Comparison of ENCODE assay signal across 9 cellular contexts in genomic region chr4:91064157-91064853, GRCh38.
DNase-seq lines count a peak whose midpoint lies in the region; ATAC-seq, FAIRE-seq and TF ChIP-seq lines count a peak whose summit lies in the region.
"Had no signal": no experiment of that assay in that cellular context is flagged by ENCODE, and none has a peak within 500 bp of the region (broad histone marks: within the 10 kb centered on the region; RNA-seq: fewer than 3 reads in every experiment).

No MANE protein-coding gene starts in this region.

- no peak for FAIRE-seq in frontal cortex (lab: Jason Lieb, UNC)

- WGBS in adrenal gland, 4 donors: 34 to 50% (median 43%) methylated on average over 2 of the region's 2 CpGs
- WGBS in sigmoid colon, 2 donors: 35 to 46% methylated on average over 2 of the region's 2 CpGs

- H3K36me3 ChIP-seq in adrenal gland (replicated peaks in 1 of 2) (no peaks in the 10 kb centered on the region), sigmoid colon (no peaks in the 10 kb centered on the region)

- H3K4me1 ChIP-seq in adrenal gland (replicated peaks in 1 of 2) (peaks cover 9% of the 10 kb centered on the region in 2 donors), sigmoid colon (peaks cover 0 to 8% (median 3%) of the 10 kb centered on the region in 4 donors)

- H3K27me3 ChIP-seq in adrenal gland: no peaks in the 10 kb centered on the region
- H3K27me3 ChIP-seq in sigmoid colon: no peaks in the 10 kb centered on the region

- no peak for ATAC-seq in T-cell (replicated peaks in 1 of 4)

- peak overlapping the region; percentile 88 for H3K27ac Mint-ChIP-seq in mesothelial cell of epicardium
- no peak overlapping the region for H3K27ac Mint-ChIP-seq in T-cell
- H3K27ac Mint-ChIP-seq: activated CD4-positive, alpha-beta memory T cell treated with anti-CD3 and anti-CD28 coated beads for 36 hours had no signal

- POLR2A ChIA-PET in T-cell (lab: Charles Lee): no interaction called here

- no peak for TF ChIP-seq POLR2A in adrenal gland (IDR thresholded peaks at IDR 0.05)
- no peak for TF ChIP-seq POLR2A in sigmoid colon (IDR thresholded peaks at IDR 0.05)

- peak; percentile 98 for DNase-seq in DMS79 treated with DMSO at 0.1 percent for 48 hours (lab: John Stamatoyannopoulos, UW)
- peak; percentile 16 for DNase-seq in NCI-H2029 treated with DMSO at 0.1 percent for 48 hours (lab: John Stamatoyannopoulos, UW)
- peak; percentile 16 to 71 (median 26) for DNase-seq in adrenal gland
- DNase-seq in mesothelial cell of epicardium (ENCODE audit: low spot score in 2 of 2, unreplicated experiment in 2 of 2): peak; percentile 66 to 71
- no peak for DNase-seq in sigmoid colon
- DNase-seq in stimulated activated CD4-positive, alpha-beta T cell treated with anti-CD3 and anti-CD28 coated beads, Interleukin-4, amount 100 ng/mL, for 24 hours: no peak
- no peak for DNase-seq in frontal cortex (ENCODE audit: low spot score in 2 of 2)
- DNase-seq in T-cell: no peak
- DNase-seq: activated CD4-positive, alpha-beta memory T cell treated with anti-CD3 and anti-CD28 coated beads for 36 hours had no signal

- CTCF ChIA-PET in T-cell (lab: Charles Lee): no interaction called here

- H3K27ac ChIP-seq in adrenal gland (no peak overlapping the region), sigmoid colon (no peak overlapping the region)

- TF ChIP-seq EP300 in sigmoid colon (IDR thresholded peaks at IDR 0.05): no peak

- H3K27me3 Mint-ChIP-seq in mesothelial cell of epicardium (ENCODE audit: low read depth) (no peaks in the 10 kb centered on the region), T-cell (no peaks in the 10 kb centered on the region)
- H3K27me3 Mint-ChIP-seq: activated CD4-positive, alpha-beta memory T cell treated with anti-CD3 and anti-CD28 coated beads for 36 hours had no signal

- no peaks in the 10 kb centered on the region for H3K9me3 Mint-ChIP-seq in mesothelial cell of epicardium
- H3K9me3 Mint-ChIP-seq in T-cell: peaks cover 0 to 8% (median 0%) of the 10 kb centered on the region in 3 donors
- H3K9me3 Mint-ChIP-seq: activated CD4-positive, alpha-beta memory T cell treated with anti-CD3 and anti-CD28 coated beads for 36 hours had no signal

- H3K4me1 Mint-ChIP-seq in mesothelial cell of epicardium (peaks cover 56% of the 10 kb centered on the region), T-cell (no peaks in the 10 kb centered on the region)

- intact Hi-C loops in adrenal gland (cut with DNase I) (no loop called here), sigmoid colon (cut with DNase I) (no loop called here)

- no peaks in the 10 kb centered on the region for H3K36me3 Mint-ChIP-seq in mesothelial cell of epicardium
- H3K36me3 Mint-ChIP-seq in T-cell: no peaks in the 10 kb centered on the region
- H3K36me3 Mint-ChIP-seq: activated CD4-positive, alpha-beta memory T cell treated with anti-CD3 and anti-CD28 coated beads for 36 hours had no signal

- no peak for TF ChIP-seq CTCF in adrenal gland (IDR thresholded peaks at IDR 0.05)
- TF ChIP-seq CTCF in mesothelial cell of epicardium (IDR thresholded peaks at IDR 0.05; ENCODE audit: unreplicated experiment): no peak
- no peak for TF ChIP-seq CTCF in sigmoid colon (IDR thresholded peaks at IDR 0.05)

- H3K4me3 ChIP-seq in adrenal gland (no peak overlapping the region), sigmoid colon (no peak overlapping the region)

- H3K9me3 ChIP-seq in adrenal gland (replicated peaks in 1 of 3) (no peaks in the 10 kb centered on the region), sigmoid colon (no peaks in the 10 kb centered on the region)

- H3K4me3 Mint-ChIP-seq in mesothelial cell of epicardium: peak overlapping the region; percentile 13
- no peak overlapping the region for H3K4me3 Mint-ChIP-seq in T-cell
- H3K4me3 Mint-ChIP-seq: activated CD4-positive, alpha-beta memory T cell treated with anti-CD3 and anti-CD28 coated beads for 36 hours had no signal

Comparison
In these comparisons a context has a peak if more than half of its experiments do, and no peak if none do; other contexts are left out.
1. DNase-seq: peak in DMS79 treated with DMSO at 0.1 percent for 48 hours (single experiment), NCI-H2029 treated with DMSO at 0.1 percent for 48 hours (single experiment), adrenal gland (7 of 7) and mesothelial cell of epicardium (2 of 2); none in sigmoid colon (single experiment), stimulated activated CD4-positive, alpha-beta T cell treated with anti-CD3 and anti-CD28 coated beads, Interleukin-4, amount 100 ng/mL, for 24 hours (single experiment), frontal cortex (0 of 2) and T-cell (0 of 34).